22 cellular contexts compared by ENCODE assay signal in genomic region chr22:22078329-22078728, GRCh38.
DNase-seq lines count a peak whose midpoint lies in the region; ATAC-seq, FAIRE-seq and TF ChIP-seq lines count a peak whose summit lies in the region.
"Had no signal": no experiment of that assay in that cellular context is flagged by ENCODE, and none has a peak within 500 bp of the region (broad histone marks: within the 10 kb centered on the region; RNA-seq: fewer than 3 reads in every experiment).

No MANE protein-coding gene starts in this region.

- CTCF ChIA-PET in K562 (lab: Yijun Ruan, JAX; ENCODE audit: low intra/inter-chr PET ratio): no interaction called here

- peaks cover 72% of the 10 kb centered on the region for H3K27me3 Mint-ChIP-seq in T-helper 17 cell
- H3K27me3 Mint-ChIP-seq: B cell had no signal

- TF ChIP-seq POLR2A in K562 (conservative IDR thresholded peaks at IDR 0.05): no peak

- no peak overlapping the region for H2AFZ ChIP-seq in K562 (ENCODE audit: low read depth, low read length)

- DNase-seq in NCI-H524 (lab: John Stamatoyannopoulos, UW) (peak; percentile 31 to 85), NCI-H524 treated with DMSO at 0.1 percent for 48 hours (lab: John Stamatoyannopoulos, UW) (no peak), NCI-H2171 (lab: John Stamatoyannopoulos, UW) (peak; percentile 73), K562 (ENCODE audit: extremely low read depth in 1 of 4, low spot score in 3 of 4) (no peak), T-helper 17 cell (no peak), substantia nigra (lab: John Stamatoyannopoulos, UW) (no peak)
- DNase-seq: AML-193; Caco-2; Calu3; CD4-positive, alpha-beta T cell; CD8-positive, alpha-beta T cell; DMS79 treated with DMSO at 0.1 percent for 48 hours; GF-D8 had no signal

- no peak for TF ChIP-seq RAD21 in K562 (CRISPR knock-in tag; conservative IDR thresholded peaks at IDR 0.05 in 1 of 2, IDR thresholded peaks at IDR 0.05 in 1 of 2)

- POLR2A ChIA-PET in K562 (lab: Yijun Ruan, JAX): no interaction called here

- no peak for TF ChIP-seq EP300 in K562 (IDR thresholded peaks at IDR 0.05; ENCODE audit: low read length)

- peaks cover 4% of the 10 kb centered on the region for H3K9me1 ChIP-seq in K562 (ENCODE audit: control insufficient read depth, insufficient read depth, low read length)

- H3K27ac ChIP-seq in K562 (ENCODE audit: extremely low read depth, low read depth, low read length): no peak overlapping the region
- H3K27ac ChIP-seq in substantia nigra (ENCODE audit: low read depth, low read length, poor library complexity, severe bottlenecking): no peak overlapping the region
- H3K27ac ChIP-seq: 22Rv1; A549; BLaER1 treated with 17β-estradiol and CSF1 and Interleukin-3, amounts not matched to agents 10 nM and 100 nM; C4-2B had no signal

- no peak for TF ChIP-seq CTCF in K562 (IDR thresholded peaks at IDR 0.05 in 2 of 3, conservative IDR thresholded peaks at IDR 0.05 in 1 of 3; ENCODE audit: insufficient read depth in 2 of 3, low read depth in 1 of 3, low read length in 3 of 3)

- H4K20me1 ChIP-seq in K562 (replicated peaks; ENCODE audit: control insufficient read depth, insufficient read depth, low read length): peaks cover 11% of the 10 kb centered on the region; the same call in 1 of the 2 replicates
- H4K20me1 ChIP-seq: BLaER1 treated with 17β-estradiol and CSF1 and Interleukin-3, amounts not matched to agents 10 nM and 100 nM had no signal

- H3K4me1 ChIP-seq in K562 (replicated peaks in 1 of 2; ENCODE audit: control insufficient read depth in 2 of 2, insufficient read depth in 2 of 2, low read length in 2 of 2): peaks cover 0 to 5% of the 10 kb centered on the region in 2 experiments; a peak in 1 of 5 replicates

- in situ Hi-C loops in K562 (cut with MboI): no loop called here

- H3K27ac Mint-ChIP-seq in T-helper 17 cell: no peak overlapping the region
- H3K27ac Mint-ChIP-seq: B cell; CD4-positive, alpha-beta T cell; CD8-positive, alpha-beta T cell had no signal

- H3K79me2 ChIP-seq in K562 (ENCODE audit: control insufficient read depth, insufficient read depth, low read length): no peaks in the 10 kb centered on the region

- no peak overlapping the region for H3K4me3 Mint-ChIP-seq in T-helper 17 cell
- H3K4me3 Mint-ChIP-seq: B cell; CD4-positive, alpha-beta T cell; CD8-positive, alpha-beta T cell had no signal

- BruUV-seq in K562 (replicated peaks; lab: Mats Ljungman, UMichigan): no TSS peak

- no peak overlapping the region for H3K4me2 ChIP-seq in K562 (ENCODE audit: insufficient read depth, low read length)
- H3K4me2 ChIP-seq: A549; BLaER1 treated with 17β-estradiol and CSF1 and Interleukin-3, amounts not matched to agents 10 nM and 100 nM had no signal

- H3K9me3 ChIP-seq in K562 (replicated peaks; ENCODE audit: control insufficient read depth, insufficient read depth, low read depth, low read length) (no peaks in the 10 kb centered on the region), T-helper 17 cell (ENCODE audit: control insufficient read depth, low read length, poor library complexity, severe bottlenecking) (no peaks in the 10 kb centered on the region)
- H3K9me3 ChIP-seq: A549; BLaER1 treated with 17β-estradiol and CSF1 and Interleukin-3, amounts not matched to agents 10 nM and 100 nM; Caco-2 had no signal

- FAIRE-seq in K562 (lab: Jason Lieb, UNC): no peak
- FAIRE-seq: A549, D721Med, G401.6, GM12891, GM19239 had no signal

- no peak overlapping the region for H3K9ac ChIP-seq in K562 (ENCODE audit: insufficient read depth in 1 of 2, low read depth in 2 of 2, low read length in 2 of 2)
- H3K9ac ChIP-seq: BLaER1 treated with 17β-estradiol and CSF1 and Interleukin-3, amounts not matched to agents 10 nM and 100 nM had no signal

- H3K36me3 Mint-ChIP-seq in T-helper 17 cell (ENCODE audit: low read depth): peaks cover 7% of the 10 kb centered on the region
- H3K36me3 Mint-ChIP-seq: CD8-positive, alpha-beta T cell had no signal

- ATAC-seq in K562 (no peak), T-helper 17 cell (no peak)
- ATAC-seq: A549; CD8-positive, alpha-beta T cell had no signal

- WGBS in K562 (ENCODE audit: insufficient coverage, low coverage, missing lambda C conversion rate): 0% methylated on average over 1 of the region's 1 CpG

- H3K36me3 ChIP-seq in K562 (ENCODE audit: control insufficient read depth, insufficient read depth, low read length): no peaks in the 10 kb centered on the region
- H3K36me3 ChIP-seq: BLaER1 treated with 17β-estradiol and CSF1 and Interleukin-3, amounts not matched to agents 10 nM and 100 nM had no signal

- H3K27me3 ChIP-seq in K562 (ENCODE audit: control insufficient read depth in 2 of 2, insufficient read depth in 2 of 2, low read length in 2 of 2): peaks cover 36 to 52% of the 10 kb centered on the region in 2 experiments; a peak in 4 of 5 replicates
- H3K27me3 ChIP-seq: BLaER1 treated with 17β-estradiol and CSF1 and Interleukin-3, amounts not matched to agents 10 nM and 100 nM had no signal

- no peak overlapping the region for H3K4me3 ChIP-seq in K562
- H3K4me3 ChIP-seq: A549; BLaER1 treated with 17β-estradiol and CSF1 and Interleukin-3, amounts not matched to agents 10 nM and 100 nM had no signal

- intact Hi-C loops in K562 (cut with micrococcal nuclease): no loop called here

- H3K4me1 Mint-ChIP-seq in T-helper 17 cell: peaks cover 2% of the 10 kb centered on the region

TF ChIP-seq in K562, 482 proteins besides CTCF, POLR2A, EP300 and RAD21:
- TF ChIP-seq ZNF253 (CRISPR knock-in tag; conservative IDR thresholded peaks at IDR 0.05) (peak; percentile 55; the same call in 1 of the 2 replicates), ZNF639 (CRISPR knock-in tag; conservative IDR thresholded peaks at IDR 0.05 in 1 of 2, IDR thresholded peaks at IDR 0.05 in 1 of 2) (no peak), HOXB6 (CRISPR knock-in tag; IDR thresholded peaks at IDR 0.05; ENCODE audit: borderline replicate concordance) (peak; percentile 59; the same call in 1 of the 2 replicates)

Comparison
In these comparisons a context has a peak if more than half of its experiments do, and no peak if none do; other contexts are left out.
1. DNase-seq: peak in NCI-H524 (2 of 2) and NCI-H2171 (single experiment); none in NCI-H524 treated with DMSO at 0.1 percent for 48 hours (single experiment), K562 (0 of 4), T-helper 17 cell (0 of 3) and substantia nigra (0 of 49).